16 cellular contexts compared by ENCODE assay signal in genomic region chr1:44547361-44547760, GRCh38.
DNase-seq lines count a peak whose midpoint lies in the region; ATAC-seq, FAIRE-seq and TF ChIP-seq lines count a peak whose summit lies in the region.
"Had no signal": no experiment of that assay in that cellular context is flagged by ENCODE, and none has a peak within 500 bp of the region (broad histone marks: within the 10 kb centered on the region; RNA-seq: fewer than 3 reads in every experiment).

No MANE protein-coding gene starts in this region.

- intact Hi-C loops in dorsolateral prefrontal cortex (cut with DNase I) (no loop called here), posterior cingulate gyrus (cut with DNase I) (no loop called here)

- WGBS in small intestine, 3 donors: 51 to 77% (median 53%) methylated on average over 6 of the region's 6 CpGs

- CTCF ChIA-PET in HEK293T (lab: Yijun Ruan, JAX): interaction anchor here (0.6 kb wide), 2 partner anchors 47 to 114 kb away, joined by 3 read pairs; no protein-coding TSS in a partner anchor

- TF ChIP-seq CTCF in dorsolateral prefrontal cortex (IDR thresholded peaks at IDR 0.05 in 54 of 56, conservative IDR thresholded peaks at IDR 0.05 in 2 of 56; ENCODE audit: low read depth in 1 of 56, partially characterized antibody in 56 of 56): no peak

- no peaks in the 10 kb centered on the region for H3K27me3 ChIP-seq in dorsolateral prefrontal cortex
- peaks cover 0 to 6% of the 10 kb centered on the region in 2 donors for H3K27me3 ChIP-seq in small intestine (ENCODE audit: control insufficient read depth in 2 of 2, insufficient read depth in 2 of 2, low read length in 2 of 2)
- H3K27me3 ChIP-seq: BLaER1 had no signal

- H3K9me3 ChIP-seq in small intestine (ENCODE audit: control insufficient read depth, low read depth): no peaks in the 10 kb centered on the region
- H3K9me3 ChIP-seq: BLaER1 had no signal

- peaks cover 2 to 3% of the 10 kb centered on the region in 2 donors for H3K4me1 ChIP-seq in small intestine (ENCODE audit: control insufficient read depth in 2 of 2, insufficient read depth in 1 of 2, low read depth in 1 of 2, low read length in 1 of 2)
- H3K4me1 ChIP-seq: BLaER1 had no signal

- no peak for ATAC-seq in GM21360 (IDR thresholded peaks at IDR 0.05; ENCODE audit: unreplicated experiment)

- H3K36me3 ChIP-seq in small intestine (ENCODE audit: control insufficient read depth in 2 of 2, insufficient read depth in 2 of 2, low read length in 2 of 2): no peaks in the 10 kb centered on the region
- H3K36me3 ChIP-seq: BLaER1 had no signal

- no peak for FAIRE-seq in small intestine (lab: Jason Lieb, UNC)
- FAIRE-seq: G401.6, GM12891, GM19239 had no signal

- no peak overlapping the region for H3K4me3 ChIP-seq in dorsolateral prefrontal cortex
- H3K4me3 ChIP-seq in small intestine (ENCODE audit: low read depth in 1 of 2, low read length in 2 of 2): peak overlapping the region in 1 of 2 donors; percentile 12
- H3K4me3 ChIP-seq: BLaER1 had no signal

- DNase-seq in NCI-H2227 (lab: John Stamatoyannopoulos, UW; ENCODE audit: unreplicated experiment) (peak; percentile 24), dorsolateral prefrontal cortex (no peak), small intestine (peak; percentile 80), NCI-H524 (lab: John Stamatoyannopoulos, UW) (no peak), posterior cingulate gyrus (no peak), HEK293T (ENCODE audit: extremely low spot score) (no peak)
- DNase-seq: 8988T; Calu3; CD4-positive, alpha-beta memory T cell; GOT3 had no signal

- H3K27ac ChIP-seq in angular gyrus (ENCODE audit: low read depth, low read length): peak overlapping the region; percentile 75
- H3K27ac ChIP-seq in dorsolateral prefrontal cortex: peak overlapping the region in 56 of 59 donors; percentile 6 to 100 (median 92)
- H3K27ac ChIP-seq in small intestine (ENCODE audit: low read depth in 1 of 2, low read length in 1 of 2): no peak overlapping the region
- H3K27ac ChIP-seq: BLaER1 had no signal

- POLR2A ChIA-PET in HEK293T (lab: Yijun Ruan, JAX): no interaction called here

TF ChIP-seq in HEK293T, 16 proteins besides CTCF, POLR2A, EP300 and RAD21:
- TF ChIP-seq BHLHE40 (IDR thresholded peaks at IDR 0.05; ENCODE audit: borderline replicate concordance) (no peak), ARNT (IDR thresholded peaks at IDR 0.05) (no peak), TARDBP (IDR thresholded peaks at IDR 0.05) (no peak), CTBP1 (IDR thresholded peaks at IDR 0.05; ENCODE audit: borderline replicate concordance) (no peak), LEF1 (IDR thresholded peaks at IDR 0.05; ENCODE audit: borderline replicate concordance) (no peak), ELF4 (IDR thresholded peaks at IDR 0.05) (no peak), FOXM1 (IDR thresholded peaks at IDR 0.05; ENCODE audit: borderline replicate concordance) (no peak), SP1 (IDR thresholded peaks at IDR 0.05) (no peak), SUZ12 (IDR thresholded peaks at IDR 0.05) (no peak), HDGF (IDR thresholded peaks at IDR 0.05; ENCODE audit: borderline replicate concordance) (no peak), NFRKB (IDR thresholded peaks at IDR 0.05) (no peak), ZNF384 (IDR thresholded peaks at IDR 0.05) (no peak), FOXK2 (IDR thresholded peaks at IDR 0.05) (no peak), L3MBTL2 (conservative IDR thresholded peaks at IDR 0.05) (no peak), FOXA1 (IDR thresholded peaks at IDR 0.05) (no peak)
- TF ChIP-seq, protein P1, sequence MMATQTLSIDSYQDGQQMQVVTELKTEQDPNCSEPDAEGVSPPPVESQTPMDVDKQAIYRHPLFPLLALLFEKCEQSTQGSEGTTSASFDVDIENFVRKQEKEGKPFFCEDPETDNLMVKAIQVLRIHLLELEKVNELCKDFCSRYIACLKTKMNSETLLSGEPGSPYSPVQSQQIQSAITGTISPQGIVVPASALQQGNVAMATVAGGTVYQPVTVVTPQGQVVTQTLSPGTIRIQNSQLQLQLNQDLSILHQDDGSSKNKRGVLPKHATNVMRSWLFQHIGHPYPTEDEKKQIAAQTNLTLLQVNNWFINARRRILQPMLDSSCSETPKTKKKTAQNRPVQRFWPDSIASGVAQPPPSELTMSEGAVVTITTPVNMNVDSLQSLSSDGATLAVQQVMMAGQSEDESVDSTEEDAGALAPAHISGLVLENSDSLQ (IDR thresholded peaks at IDR 0.05): no peak

Comparison
In these comparisons a context has a peak if more than half of its experiments do, and no peak if none do; other contexts are left out.
1. DNase-seq: peak in NCI-H2227 (single experiment) and small intestine (single experiment); none in dorsolateral prefrontal cortex (0 of 10), NCI-H524 (0 of 2), posterior cingulate gyrus (0 of 10) and HEK293T (single experiment).
2. H3K27ac ChIP-seq: peak in angular gyrus (single experiment) and dorsolateral prefrontal cortex (56 of 59); none in small intestine (0 of 2).